In genomic region chr3:87088366-87088983, GRCh38 we compare ENCODE assay signal across 9 cellular contexts.
DNase-seq lines count a peak whose midpoint lies in the region; ATAC-seq, FAIRE-seq and TF ChIP-seq lines count a peak whose summit lies in the region.
"Had no signal": no experiment of that assay in that cellular context is flagged by ENCODE, and none has a peak within 500 bp of the region (broad histone marks: within the 10 kb centered on the region; RNA-seq: fewer than 3 reads in every experiment).

No MANE protein-coding gene starts in this region.

- H3K9me3 ChIP-seq in PC-3 (ENCODE audit: low read length), result no peaks in the 10 kb centered on the region

- no peaks in the 10 kb centered on the region for H3F3A ChIP-seq in PC-3 (ENCODE audit: low read length, unreplicated experiment)

- ATAC-seq in HG02970 (IDR thresholded peaks at IDR 0.05; ENCODE audit: low FRiP score, unreplicated experiment) (peak; percentile 9), GM18861 (IDR thresholded peaks at IDR 0.05; ENCODE audit: unreplicated experiment) (no peak), PC-3 (no peak)
- no peak for ATAC-seq in naive thymus-derived CD8-positive, alpha-beta T cell

- H3K27me3 ChIP-seq in bronchial epithelial cell (ENCODE audit: control insufficient read depth, insufficient read depth, low read length) (no peaks in the 10 kb centered on the region), PC-3 (ENCODE audit: low read length) (no peaks in the 10 kb centered on the region)

- no peaks in the 10 kb centered on the region for H3K36me3 Mint-ChIP-seq in naive thymus-derived CD8-positive, alpha-beta T cell

- POLR2A ChIA-PET in naive thymus-derived CD8-positive, alpha-beta T cell (lab: Charles Lee), result no interaction called here
- POLR2A ChIA-PET in PC-3 (lab: Charles Lee; ENCODE audit: unreplicated experiment), result no interaction called here

- CTCF ChIA-PET in PC-3 (lab: Charles Lee), result no interaction called here

- H3K9ac ChIP-seq in PC-3 (ENCODE audit: low read length), result no peak overlapping the region
- H3K9ac ChIP-seq: KMS-11 had no signal

- TF ChIP-seq CTCF in GM12864 (IDR thresholded peaks at IDR 0.05; ENCODE audit: low read depth, low read length, missing control alignments), result no peak
- TF ChIP-seq CTCF in bronchial epithelial cell (IDR thresholded peaks at IDR 0.05; ENCODE audit: insufficient read depth, low read length, severe bottlenecking), result no peak
- TF ChIP-seq CTCF in PC-3 (conservative IDR thresholded peaks at IDR 0.05; ENCODE audit: low read depth, low read length), result no peak

- H2AFZ ChIP-seq in PC-3 (ENCODE audit: low read length), result no peak overlapping the region

- no TSS peak for BruUV-seq in PC-3 (replicated peaks; lab: Mats Ljungman, UMichigan)

- H3K4me2 ChIP-seq in PC-3 (ENCODE audit: low read length), result no peak overlapping the region
- H3K4me2 ChIP-seq: KMS-11 had no signal

- DNase-seq in GM12864 (ENCODE audit: low read depth) (no peak), bronchial epithelial cell (ENCODE audit: low read depth) (no peak), SKM-1 (lab: John Stamatoyannopoulos, UW; ENCODE audit: unreplicated experiment) (no peak), dedifferentiated amniotic fluid mesenchymal stem cell (ENCODE audit: extremely low spot score) (no peak), PC-3 (no peak)
- no peak for DNase-seq in naive thymus-derived CD8-positive, alpha-beta T cell

- H3K9me2 ChIP-seq in PC-3 (replicated peaks; ENCODE audit: low read length), result no peaks in the 10 kb centered on the region

- H3K27ac ChIP-seq in PC-3 (ENCODE audit: low read length), result no peak overlapping the region
- H3K27ac ChIP-seq: KMS-11 had no signal

- H3K9me3 Mint-ChIP-seq in naive thymus-derived CD8-positive, alpha-beta T cell, result peaks cover 0 to 3% (median 0%) of the 10 kb centered on the region in 9 donors

- peaks cover 5% of the 10 kb centered on the region; the same call in 1 of the 2 replicates for H3K4me1 ChIP-seq in PC-3 (ENCODE audit: insufficient read depth, low read length)

- no peaks in the 10 kb centered on the region for H3K36me3 ChIP-seq in bronchial epithelial cell (ENCODE audit: control insufficient read depth, insufficient read depth, low read length)
- H3K36me3 ChIP-seq in PC-3 (ENCODE audit: low read depth, low read length), result no peaks in the 10 kb centered on the region

- intact Hi-C loops in PC-3 (cut with micrococcal nuclease), result no loop called here

- no peaks in the 10 kb centered on the region for H3K79me2 ChIP-seq in PC-3 (ENCODE audit: low read length)

- H3K4me3 Mint-ChIP-seq in naive thymus-derived CD8-positive, alpha-beta T cell, result peak overlapping the region in 9 of 10 donors; percentile 31 to 80 (median 52)

- peaks cover 0 to 16% (median 14%) of the 10 kb centered on the region in 4 donors for H3K4me1 Mint-ChIP-seq in naive thymus-derived CD8-positive, alpha-beta T cell

- no peaks in the 10 kb centered on the region for H4K20me1 ChIP-seq in PC-3 (ENCODE audit: low read length)

- peak overlapping the region; percentile 28 for H3K4me3 ChIP-seq in GM12864 (ENCODE audit: low read depth, low read length)
- peak overlapping the region; percentile 65 for H3K4me3 ChIP-seq in bronchial epithelial cell (ENCODE audit: low read depth, low read length)
- H3K4me3 ChIP-seq in PC-3 (ENCODE audit: low read length), result no peak overlapping the region

- H3K27ac Mint-ChIP-seq in naive thymus-derived CD8-positive, alpha-beta T cell, result no peak overlapping the region

- no peak for FAIRE-seq in bronchial epithelial cell (lab: Jason Lieb, UNC)

- H3K27me3 Mint-ChIP-seq in naive thymus-derived CD8-positive, alpha-beta T cell, result peaks cover 5 to 22% (median 9%) of the 10 kb centered on the region in 5 donors
